30 cellular contexts compared by ENCODE assay signal in genomic region chr3:31671456-31671855, GRCh38.
"Had no signal": no experiment of that assay in that cellular context is flagged by ENCODE, and none has a peak within 500 bp of the region (broad histone marks: within the 10 kb centered on the region; RNA-seq: fewer than 3 reads in every experiment).

No MANE protein-coding gene starts in this region.

- H3K9me3 Mint-ChIP-seq: activated CD4-positive, alpha-beta T cell treated with anti-CD3 and anti-CD28 coated beads, Interleukin-2, amount 10 ng/mL, durations not matched to agents 24 days and 14 days; activated CD8-positive, alpha-beta T cell treated with anti-CD3 and anti-CD28 coated beads for 36 hours; activated naive CD4-positive, alpha-beta T cell treated with anti-CD3 and anti-CD28 coated beads, Interleukin-2, amount 50 U/mL, for 24 hours; activated naive CD8-positive, alpha-beta T cell treated with anti-CD3 and anti-CD28 coated beads, Interleukin-2, amount 10 ng/mL, durations not matched to agents 7 days and 5 days; activated T-cell treated with anti-CD3 and anti-CD28 coated beads, Interleukin-2, amount 50 U/mL, for 72 hours; activated T-helper 17 cell treated with anti-CD3 and anti-CD28 coated beads, Interleukin-2, amount 50 U/mL, for 72 hours had no signal

- H3K27me3 ChIP-seq: ascending aorta had no signal

- H3K4me1 ChIP-seq: ascending aorta had no signal

- H2AFZ ChIP-seq: PC-9 had no signal

- H3K9me3 ChIP-seq: ascending aorta had no signal

- H3K27ac Mint-ChIP-seq: activated CD4-positive, alpha-beta T cell treated with anti-CD3 and anti-CD28 coated beads, Interleukin-2, amount 10 ng/mL, durations not matched to agents 24 days and 14 days; activated CD8-positive, alpha-beta T cell treated with anti-CD3 and anti-CD28 coated beads for 36 hours; activated naive CD4-positive, alpha-beta T cell treated with anti-CD3 and anti-CD28 coated beads, Interleukin-2, amount 50 U/mL, for 24 hours; activated naive CD8-positive, alpha-beta T cell treated with anti-CD3 and anti-CD28 coated beads, Interleukin-2, amount 10 ng/mL, durations not matched to agents 7 days and 5 days; activated T-cell treated with anti-CD3 and anti-CD28 coated beads, Interleukin-2, amount 50 U/mL, for 72 hours; activated T-helper 17 cell treated with anti-CD3 and anti-CD28 coated beads, Interleukin-2, amount 50 U/mL, for 72 hours had no signal

- DNase-seq: activated CD4-positive, alpha-beta T cell treated with anti-CD3 and anti-CD28 coated beads, Interleukin-2, amount 10 ng/mL, durations not matched to agents 24 days and 14 days; activated CD4-positive, alpha-beta T cell treated with anti-CD3 and anti-CD28 coated beads, Interleukin-2, amount 50 U/mL, for 4 hours; activated CD8-positive, alpha-beta T cell treated with anti-CD3 and anti-CD28 coated beads for 36 hours; activated effector memory CD4-positive, alpha-beta T cell treated with anti-CD3 and anti-CD28 coated beads, Interleukin-2, amount 50 U/mL, for 16 hours; activated naive CD4-positive, alpha-beta T cell treated with Interleukin-2 at 50 U/mL for 16 hours; activated naive CD8-positive, alpha-beta T cell treated with anti-CD3 and anti-CD28 coated beads, Interleukin-2, amount 10 ng/mL, durations not matched to agents 7 days and 5 days; activated T-cell treated with anti-CD3 and anti-CD28 coated beads, Interleukin-2, amount 50 U/mL, for 1 hour; activated T-cell treated with anti-CD3 and anti-CD28 coated beads, Interleukin-2, amount 50 U/mL, for 72 hours; amygdala; caudate nucleus; cerebellar nuclear complex; Kasumi-1; KG1; MM.1S; NCI-H1092 treated with DMSO at 0.1 percent for 48 hours; NCI-H1417; NCI-H187 treated with DMSO at 0.1 percent for 48 hours; NCI-H2081 treated with DMSO at 0.1 percent for 48 hours; NCI-H345; NCI-H524 treated with DMSO at 0.1 percent for 48 hours; PC-9; Right ventricle myocardium superior; SW 1271; T-helper 1 cell; T-helper 2 cell; T-helper 9 cell; WERI-Rb-1 had no signal

- H3K4me3 Mint-ChIP-seq: activated CD4-positive, alpha-beta T cell treated with anti-CD3 and anti-CD28 coated beads, Interleukin-2, amount 10 ng/mL, durations not matched to agents 24 days and 14 days; activated CD8-positive, alpha-beta T cell treated with anti-CD3 and anti-CD28 coated beads for 36 hours; activated naive CD4-positive, alpha-beta T cell treated with anti-CD3 and anti-CD28 coated beads, Interleukin-2, amount 50 U/mL, for 24 hours; activated naive CD8-positive, alpha-beta T cell treated with anti-CD3 and anti-CD28 coated beads, Interleukin-2, amount 10 ng/mL, durations not matched to agents 7 days and 5 days; activated T-cell treated with anti-CD3 and anti-CD28 coated beads, Interleukin-2, amount 50 U/mL, for 72 hours; activated T-helper 17 cell treated with anti-CD3 and anti-CD28 coated beads, Interleukin-2, amount 50 U/mL, for 72 hours had no signal

- H3K27ac ChIP-seq: ascending aorta, PC-9, WERI-Rb-1 had no signal

- H3K4me2 ChIP-seq: PC-9 had no signal

- H3K36me3 Mint-ChIP-seq: activated naive CD8-positive, alpha-beta T cell treated with anti-CD3 and anti-CD28 coated beads, Interleukin-2, amount 10 ng/mL, durations not matched to agents 7 days and 5 days had no signal

- H3K4me1 Mint-ChIP-seq: activated CD4-positive, alpha-beta T cell treated with anti-CD3 and anti-CD28 coated beads, Interleukin-2, amount 10 ng/mL, durations not matched to agents 24 days and 14 days; activated naive CD4-positive, alpha-beta T cell treated with anti-CD3 and anti-CD28 coated beads, Interleukin-2, amount 50 U/mL, for 24 hours; activated naive CD8-positive, alpha-beta T cell treated with anti-CD3 and anti-CD28 coated beads, Interleukin-2, amount 10 ng/mL, durations not matched to agents 7 days and 5 days; activated T-helper 17 cell treated with anti-CD3 and anti-CD28 coated beads, Interleukin-2, amount 50 U/mL, for 72 hours had no signal

- ATAC-seq: activated CD8-positive, alpha-beta T cell treated with anti-CD3 and anti-CD28 coated beads for 36 hours; activated T-cell treated with anti-CD3 and anti-CD28 coated beads, Interleukin-2, amount 50 U/mL, for 72 hours; activated T-helper 17 cell treated with anti-CD3 and anti-CD28 coated beads, Interleukin-2, amount 50 U/mL, for 72 hours had no signal

- H3K4me3 ChIP-seq: ascending aorta, PC-9 had no signal

- H3K27me3 Mint-ChIP-seq: activated CD4-positive, alpha-beta T cell treated with anti-CD3 and anti-CD28 coated beads, Interleukin-2, amount 10 ng/mL, durations not matched to agents 24 days and 14 days; activated CD8-positive, alpha-beta T cell treated with anti-CD3 and anti-CD28 coated beads for 36 hours; activated naive CD4-positive, alpha-beta T cell treated with anti-CD3 and anti-CD28 coated beads, Interleukin-2, amount 50 U/mL, for 24 hours; activated naive CD8-positive, alpha-beta T cell treated with anti-CD3 and anti-CD28 coated beads, Interleukin-2, amount 10 ng/mL, durations not matched to agents 7 days and 5 days; activated T-helper 17 cell treated with anti-CD3 and anti-CD28 coated beads, Interleukin-2, amount 50 U/mL, for 72 hours had no signal

- H3K36me3 ChIP-seq: WERI-Rb-1 had no signal
